In genomic region chr5:108125771-108126511, GRCh38 we compare ENCODE assay signal across 22 cellular contexts.
DNase-seq lines count a peak whose midpoint lies in the region; ATAC-seq lines count a peak whose summit lies in the region.
"Had no signal": no experiment of that assay in that cellular context is flagged by ENCODE, and none has a peak within 500 bp of the region (broad histone marks: within the 10 kb centered on the region; RNA-seq: fewer than 3 reads in every experiment).

No MANE protein-coding gene starts in this region.

- POLR2A ChIA-PET in CD4-positive, alpha-beta memory T cell (lab: Charles Lee; ENCODE audit: partially characterized antibody), result no interaction called here

- H3K36me3 Mint-ChIP-seq in CD4-positive, alpha-beta memory T cell, result no peaks in the 10 kb centered on the region

- H3K4me1 Mint-ChIP-seq in CD4-positive, alpha-beta memory T cell, result peaks cover 0 to 2% (median 0%) of the 10 kb centered on the region in 4 donors
- H3K4me1 Mint-ChIP-seq: CD8-positive, alpha-beta memory T cell had no signal

- no peaks in the 10 kb centered on the region for H3K4me1 ChIP-seq in CD4-positive, alpha-beta memory T cell (ENCODE audit: insufficient read depth, low read length)

- CTCF ChIA-PET in CD4-positive, alpha-beta memory T cell (lab: Charles Lee; ENCODE audit: partially characterized antibody), result no interaction called here

- intact Hi-C loops in CD4-positive, alpha-beta memory T cell (cut with micrococcal nuclease), result no loop called here

- no peaks in the 10 kb centered on the region for H3K36me3 ChIP-seq in CD4-positive, alpha-beta memory T cell (ENCODE audit: insufficient read depth, low read length)
- H3K36me3 ChIP-seq: MG63 had no signal

- no peak overlapping the region for H3K27ac Mint-ChIP-seq in CD4-positive, alpha-beta memory T cell

- H3K4me3 Mint-ChIP-seq in CD4-positive, alpha-beta memory T cell, result no peak overlapping the region
- H3K4me3 Mint-ChIP-seq: CD8-positive, alpha-beta memory T cell had no signal

- no peaks in the 10 kb centered on the region for H3K27me3 Mint-ChIP-seq in CD4-positive, alpha-beta memory T cell
- H3K27me3 Mint-ChIP-seq: CD8-positive, alpha-beta memory T cell had no signal

- H3K9me3 Mint-ChIP-seq in CD4-positive, alpha-beta memory T cell, result no peaks in the 10 kb centered on the region
- H3K9me3 Mint-ChIP-seq: CD8-positive, alpha-beta memory T cell had no signal

- no peaks in the 10 kb centered on the region for H3K27me3 ChIP-seq in CD4-positive, alpha-beta memory T cell (ENCODE audit: insufficient read depth, low read length)
- H3K27me3 ChIP-seq: MG63 had no signal

- DNase-seq in CD4-positive, alpha-beta memory T cell, result no peak
- DNase-seq in GOT3 (lab: John Stamatoyannopoulos, UW), result no peak
- no peak for DNase-seq in OCI-M1 (lab: John Stamatoyannopoulos, UW)
- no peak for DNase-seq in Kasumi-1 (lab: John Stamatoyannopoulos, UW)
- DNase-seq: CD8-positive, alpha-beta memory T cell; DMS 273 treated with DMSO at 0.1 percent for 48 hours; KBM-7; MG63; NCI-H1048; NCI-H1417; NCI-H1694; NCI-H2029 treated with DMSO at 0.1 percent for 48 hours; NCI-H446 treated with DMSO at 0.1 percent for 48 hours; NCI-H526; NCI-H82; SIG-M5 had no signal

- peak; percentile 67 for ATAC-seq in GM18867 (IDR thresholded peaks at IDR 0.05; ENCODE audit: unreplicated experiment)
- ATAC-seq in GM19455 (IDR thresholded peaks at IDR 0.05; ENCODE audit: unreplicated experiment), result peak; percentile 70
- peak; percentile 59 for ATAC-seq in HG02870 (IDR thresholded peaks at IDR 0.05; ENCODE audit: unreplicated experiment)
- ATAC-seq: Panc1 had no signal

- H3K9me3 ChIP-seq in CD4-positive, alpha-beta memory T cell (ENCODE audit: control insufficient read depth in 1 of 2, low read length in 2 of 2), result no peaks in the 10 kb centered on the region
- H3K9me3 ChIP-seq: MG63 had no signal

- H3K27ac ChIP-seq in CD4-positive, alpha-beta memory T cell (ENCODE audit: low read depth, low read length), result no peak overlapping the region
- H3K27ac ChIP-seq: C4-2B, SK-N-MC had no signal

- no peak overlapping the region for H3K4me3 ChIP-seq in CD4-positive, alpha-beta memory T cell (ENCODE audit: low read length in 2 of 2)
- H3K4me3 ChIP-seq: MG63, SK-N-MC had no signal
